Comparison of ENCODE assay signal across 16 cellular contexts in genomic region chr4:148300877-148301276, GRCh38.
"Had no signal": no experiment of that assay in that cellular context is flagged by ENCODE, and none has a peak within 500 bp of the region (broad histone marks: within the 10 kb centered on the region; RNA-seq: fewer than 3 reads in every experiment).

No MANE protein-coding gene starts in this region.

- H3K27me3 ChIP-seq: brain microvascular endothelial cell, heart right ventricle, pancreas had no signal

- DNase-seq: activated CD4-positive, alpha-beta T cell treated with anti-CD3 and anti-CD28 coated beads for 1 hour; activated CD4-positive, alpha-beta T cell treated with anti-CD3 and anti-CD28 coated beads, Interleukin-2, amount 50 U/mL, for 4 hours; activated naive CD4-positive, alpha-beta T cell treated with Interleukin-2 at 50 U/mL for 16 hours; activated T-cell treated with anti-CD3 and anti-CD28 coated beads for 4 hours; anterior cingulate cortex; brain microvascular endothelial cell; effector memory CD4-positive, alpha-beta T cell; heart right ventricle; islet precursor cell; naive B cell; pancreas; stimulated activated CD4-positive, alpha-beta T cell treated with anti-CD3 and anti-CD28 coated beads, Interleukin-2, amount 100 ng/mL, for 24 hours; T-helper 9 cell had no signal

- FAIRE-seq: frontal cortex, pancreas had no signal

- H3K36me3 ChIP-seq: brain microvascular endothelial cell, heart right ventricle, pancreas had no signal

- ATAC-seq: heart right ventricle; pancreas; stimulated activated effector memory CD8-positive, alpha-beta T cell treated with anti-CD3 and anti-CD28 coated beads, Interleukin-12 subunit alpha, Interleukin-12 subunit beta, amount 100 ng/mL, for 72 hours had no signal

- H3K4me3 ChIP-seq: heart right ventricle, pancreas had no signal

- H3K27ac ChIP-seq: brain microvascular endothelial cell, heart right ventricle, pancreas, VCaP had no signal

- H3K9me3 ChIP-seq: pancreas had no signal
